ENCODE assay signal across 1 cellular context in the genomic region with DNA sequence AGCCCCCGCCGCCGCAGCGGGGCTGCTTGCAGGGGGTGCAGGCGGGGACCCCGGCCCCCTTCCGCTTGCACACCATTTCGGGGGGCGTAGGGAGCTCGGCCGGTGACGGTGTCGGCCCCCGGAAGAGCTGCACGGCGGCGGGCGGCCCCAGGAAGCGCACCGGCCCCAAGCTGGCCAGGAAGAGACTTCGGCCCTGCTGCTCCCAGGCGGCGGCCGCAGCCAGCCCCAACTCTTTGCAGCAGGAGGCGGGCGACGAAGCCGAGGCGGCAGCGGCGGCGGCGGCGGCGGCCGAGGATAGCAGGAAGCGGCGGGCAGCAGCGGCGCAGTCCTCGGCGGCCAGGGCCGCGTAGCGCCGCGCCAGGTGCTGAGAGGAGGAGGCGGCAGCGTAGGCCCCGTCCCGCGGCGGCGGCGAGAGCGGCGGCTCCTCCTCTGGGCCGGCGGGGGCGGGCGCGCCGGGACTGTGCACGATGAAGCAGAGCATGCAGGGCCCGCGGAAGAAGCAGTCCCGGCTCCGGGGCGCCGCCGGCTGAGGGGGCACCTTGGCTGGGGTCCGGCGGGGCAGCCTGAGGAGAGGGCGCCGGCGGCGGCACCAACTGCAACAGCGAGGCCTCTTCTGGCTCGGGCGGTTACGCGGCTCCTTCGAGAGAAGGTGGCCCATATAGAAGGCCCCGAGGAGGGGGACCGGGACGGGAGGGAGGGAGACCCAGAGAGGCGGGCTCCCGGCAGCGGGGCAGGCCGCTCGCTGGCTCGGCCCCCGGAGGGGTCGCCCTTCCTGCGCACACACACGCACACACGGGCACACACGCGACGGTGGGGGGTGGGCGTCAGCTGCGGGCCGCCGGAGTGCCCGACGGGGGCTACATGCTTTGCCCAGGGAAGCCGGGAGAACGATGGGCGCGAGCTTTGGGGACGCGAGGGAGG.
A peak's percentile ranks its signal among the peaks of the same experiment; 100 is the strongest.
TF ChIP-seq lines count a peak whose summit lies in the region.

No MANE protein-coding gene starts in this region.

TF ChIP-seq in HepG2, 621 proteins besides CTCF, POLR2A, EP300 and RAD21 (continued from another document and continues in another):
- TF ChIP-seq, protein P1, sequence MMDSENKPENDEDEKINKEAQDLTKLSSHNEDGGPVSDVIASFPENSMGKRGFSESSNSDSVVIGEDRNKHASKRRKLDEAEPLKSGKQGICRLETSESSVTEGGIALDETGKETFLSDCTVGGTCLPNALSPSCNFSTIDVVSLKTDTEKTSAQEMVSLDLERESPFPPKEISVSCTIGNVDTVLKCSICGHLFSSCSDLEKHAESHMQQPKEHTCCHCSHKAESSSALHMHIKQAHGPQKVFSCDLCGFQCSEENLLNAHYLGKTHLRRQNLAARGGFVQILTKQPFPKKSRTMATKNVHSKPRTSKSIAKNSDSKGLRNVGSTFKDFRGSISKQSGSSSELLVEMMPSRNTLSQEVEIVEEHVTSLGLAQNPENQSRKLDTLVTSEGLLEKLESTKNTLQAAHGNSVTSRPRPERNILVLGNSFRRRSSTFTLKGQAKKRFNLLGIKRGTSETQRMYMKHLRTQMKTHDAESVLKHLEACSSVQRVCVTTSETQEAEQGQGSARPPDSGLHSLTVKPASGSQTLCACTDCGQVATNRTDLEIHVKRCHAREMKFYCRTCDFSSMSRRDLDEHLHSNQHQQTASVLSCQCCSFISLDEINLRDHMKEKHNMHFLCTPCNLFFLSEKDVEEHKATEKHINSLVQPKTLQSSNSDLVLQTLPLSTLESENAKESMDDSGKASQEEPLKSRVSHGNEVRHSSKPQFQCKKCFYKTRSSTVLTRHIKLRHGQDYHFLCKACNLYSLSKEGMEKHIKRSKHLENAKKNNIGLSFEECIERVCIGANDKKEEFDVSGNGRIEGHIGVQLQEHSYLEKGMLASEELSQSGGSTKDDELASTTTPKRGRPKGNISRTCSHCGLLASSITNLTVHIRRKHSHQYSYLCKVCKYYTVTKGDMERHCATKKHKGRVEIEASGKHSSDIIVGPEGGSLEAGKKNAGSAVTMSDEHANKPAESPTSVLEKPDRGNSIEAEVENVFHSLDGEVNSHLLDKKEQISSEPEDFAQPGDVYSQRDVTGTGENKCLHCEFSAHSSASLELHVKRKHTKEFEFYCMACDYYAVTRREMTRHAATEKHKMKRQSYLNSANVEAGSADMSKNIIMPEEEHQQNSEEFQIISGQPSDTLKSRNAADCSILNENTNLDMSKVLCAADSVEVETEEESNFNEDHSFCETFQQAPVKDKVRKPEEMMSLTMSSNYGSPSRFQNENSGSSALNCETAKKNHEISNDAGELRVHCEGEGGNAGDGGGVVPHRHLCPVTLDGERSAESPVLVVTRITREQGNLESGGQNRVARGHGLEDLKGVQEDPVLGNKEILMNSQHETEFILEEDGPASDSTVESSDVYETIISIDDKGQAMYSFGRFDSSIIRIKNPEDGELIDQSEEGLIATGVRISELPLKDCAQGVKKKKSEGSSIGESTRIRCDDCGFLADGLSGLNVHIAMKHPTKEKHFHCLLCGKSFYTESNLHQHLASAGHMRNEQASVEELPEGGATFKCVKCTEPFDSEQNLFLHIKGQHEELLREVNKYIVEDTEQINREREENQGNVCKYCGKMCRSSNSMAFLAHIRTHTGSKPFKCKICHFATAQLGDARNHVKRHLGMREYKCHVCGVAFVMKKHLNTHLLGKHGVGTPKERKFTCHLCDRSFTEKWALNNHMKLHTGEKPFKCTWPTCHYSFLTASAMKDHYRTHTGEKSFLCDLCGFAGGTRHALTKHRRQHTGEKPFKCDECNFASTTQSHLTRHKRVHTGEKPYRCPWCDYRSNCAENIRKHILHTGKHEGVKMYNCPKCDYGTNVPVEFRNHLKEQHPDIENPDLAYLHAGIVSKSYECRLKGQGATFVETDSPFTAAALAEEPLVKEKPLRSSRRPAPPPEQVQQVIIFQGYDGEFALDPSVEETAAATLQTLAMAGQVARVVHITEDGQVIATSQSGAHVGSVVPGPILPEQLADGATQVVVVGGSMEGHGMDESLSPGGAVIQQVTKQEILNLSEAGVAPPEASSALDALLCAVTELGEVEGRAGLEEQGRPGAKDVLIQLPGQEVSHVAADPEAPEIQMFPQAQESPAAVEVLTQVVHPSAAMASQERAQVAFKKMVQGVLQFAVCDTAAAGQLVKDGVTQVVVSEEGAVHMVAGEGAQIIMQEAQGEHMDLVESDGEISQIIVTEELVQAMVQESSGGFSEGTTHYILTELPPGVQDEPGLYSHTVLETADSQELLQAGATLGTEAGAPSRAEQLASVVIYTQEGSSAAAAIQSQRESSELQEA (CRISPR knock-in tag; IDR thresholded peaks at IDR 0.05; ENCODE audit: not compliant biosample characterization): no peak
- TF ChIP-seq ZNF629 (CRISPR knock-in tag; conservative IDR thresholded peaks at IDR 0.05) (no peak), ZNF275 (CRISPR knock-in tag; IDR thresholded peaks at IDR 0.05; ENCODE audit: borderline replicate concordance) (no peak), ZNF264 (CRISPR knock-in tag; IDR thresholded peaks at IDR 0.05) (no peak), ZNF335 (CRISPR knock-in tag; IDR thresholded peaks at IDR 0.05) (no peak), FOXA3 (CRISPR knock-in tag; IDR thresholded peaks at IDR 0.05) (no peak), FOXO1 (CRISPR knock-in tag; IDR thresholded peaks at IDR 0.05) (peak; percentile 46; the same call in 1 of the 2 replicates), STAG1 (CRISPR knock-in tag; IDR thresholded peaks at IDR 0.05) (no peak), LBX2 (CRISPR knock-in tag; IDR thresholded peaks at IDR 0.05; ENCODE audit: borderline replicate concordance) (no peak), IRF2 (CRISPR knock-in tag; IDR thresholded peaks at IDR 0.05) (no peak), NFE2L1 (CRISPR knock-in tag; IDR thresholded peaks at IDR 0.05; ENCODE audit: borderline replicate concordance) (no peak), ZNF674 (CRISPR knock-in tag; IDR thresholded peaks at IDR 0.05; ENCODE audit: low read depth) (no peak), ZNF543 (CRISPR knock-in tag; IDR thresholded peaks at IDR 0.05) (0 out of 2 replicates have a peak, but pooled peaks have one; percentile 6), ZBTB4 (CRISPR knock-in tag; IDR thresholded peaks at IDR 0.05; ENCODE audit: borderline replicate concordance) (no peak), PCBP2 (optimal IDR thresholded peaks at IDR 0.05; ENCODE audit: low read depth, low read length, poor library complexity, severe bottlenecking) (no peak), MTF1 (CRISPR knock-in tag; IDR thresholded peaks at IDR 0.05) (no peak), ZKSCAN8 (CRISPR knock-in tag; IDR thresholded peaks at IDR 0.05; ENCODE audit: borderline replicate concordance) (no peak), HNF4A (CRISPR knock-in tag; IDR thresholded peaks at IDR 0.05) (no peak), ZNF136 (CRISPR knock-in tag; IDR thresholded peaks at IDR 0.05; ENCODE audit: low read depth) (peak; percentile 15; the same call in 1 of the 2 replicates), ZNF124 (CRISPR knock-in tag; IDR thresholded peaks at IDR 0.05) (no peak), TMF1 (CRISPR knock-in tag; IDR thresholded peaks at IDR 0.05; ENCODE audit: low read depth) (peak; percentile 58; the same call in 1 of the 2 replicates), ZBTB10 (CRISPR knock-in tag; IDR thresholded peaks at IDR 0.05; ENCODE audit: borderline replicate concordance) (no peak), DMAP1 (CRISPR knock-in tag; IDR thresholded peaks at IDR 0.05) (no peak; the same call in 1 of the 2 replicates), JUN (CRISPR knock-in tag; IDR thresholded peaks at IDR 0.05) (no peak), LCORL (IDR thresholded peaks at IDR 0.05) (no peak), LCORL (CRISPR knock-in tag; IDR thresholded peaks at IDR 0.05) (no peak)
- TF ChIP-seq, protein P2, sequence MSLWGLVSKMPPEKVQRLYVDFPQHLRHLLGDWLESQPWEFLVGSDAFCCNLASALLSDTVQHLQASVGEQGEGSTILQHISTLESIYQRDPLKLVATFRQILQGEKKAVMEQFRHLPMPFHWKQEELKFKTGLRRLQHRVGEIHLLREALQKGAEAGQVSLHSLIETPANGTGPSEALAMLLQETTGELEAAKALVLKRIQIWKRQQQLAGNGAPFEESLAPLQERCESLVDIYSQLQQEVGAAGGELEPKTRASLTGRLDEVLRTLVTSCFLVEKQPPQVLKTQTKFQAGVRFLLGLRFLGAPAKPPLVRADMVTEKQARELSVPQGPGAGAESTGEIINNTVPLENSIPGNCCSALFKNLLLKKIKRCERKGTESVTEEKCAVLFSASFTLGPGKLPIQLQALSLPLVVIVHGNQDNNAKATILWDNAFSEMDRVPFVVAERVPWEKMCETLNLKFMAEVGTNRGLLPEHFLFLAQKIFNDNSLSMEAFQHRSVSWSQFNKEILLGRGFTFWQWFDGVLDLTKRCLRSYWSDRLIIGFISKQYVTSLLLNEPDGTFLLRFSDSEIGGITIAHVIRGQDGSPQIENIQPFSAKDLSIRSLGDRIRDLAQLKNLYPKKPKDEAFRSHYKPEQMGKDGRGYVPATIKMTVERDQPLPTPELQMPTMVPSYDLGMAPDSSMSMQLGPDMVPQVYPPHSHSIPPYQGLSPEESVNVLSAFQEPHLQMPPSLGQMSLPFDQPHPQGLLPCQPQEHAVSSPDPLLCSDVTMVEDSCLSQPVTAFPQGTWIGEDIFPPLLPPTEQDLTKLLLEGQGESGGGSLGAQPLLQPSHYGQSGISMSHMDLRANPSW (CRISPR knock-in tag; IDR thresholded peaks at IDR 0.05; ENCODE audit: borderline replicate concordance): no peak
- TF ChIP-seq, protein P3, sequence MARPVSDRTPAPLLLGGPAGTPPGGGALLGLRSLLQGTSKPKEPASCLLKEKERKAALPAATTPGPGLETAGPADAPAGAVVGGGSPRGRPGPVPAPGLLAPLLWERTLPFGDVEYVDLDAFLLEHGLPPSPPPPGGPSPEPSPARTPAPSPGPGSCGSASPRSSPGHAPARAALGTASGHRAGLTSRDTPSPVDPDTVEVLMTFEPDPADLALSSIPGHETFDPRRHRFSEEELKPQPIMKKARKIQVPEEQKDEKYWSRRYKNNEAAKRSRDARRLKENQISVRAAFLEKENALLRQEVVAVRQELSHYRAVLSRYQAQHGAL (CRISPR knock-in tag; IDR thresholded peaks at IDR 0.05; ENCODE audit: not compliant biosample characterization): no peak
- TF ChIP-seq, protein P4, sequence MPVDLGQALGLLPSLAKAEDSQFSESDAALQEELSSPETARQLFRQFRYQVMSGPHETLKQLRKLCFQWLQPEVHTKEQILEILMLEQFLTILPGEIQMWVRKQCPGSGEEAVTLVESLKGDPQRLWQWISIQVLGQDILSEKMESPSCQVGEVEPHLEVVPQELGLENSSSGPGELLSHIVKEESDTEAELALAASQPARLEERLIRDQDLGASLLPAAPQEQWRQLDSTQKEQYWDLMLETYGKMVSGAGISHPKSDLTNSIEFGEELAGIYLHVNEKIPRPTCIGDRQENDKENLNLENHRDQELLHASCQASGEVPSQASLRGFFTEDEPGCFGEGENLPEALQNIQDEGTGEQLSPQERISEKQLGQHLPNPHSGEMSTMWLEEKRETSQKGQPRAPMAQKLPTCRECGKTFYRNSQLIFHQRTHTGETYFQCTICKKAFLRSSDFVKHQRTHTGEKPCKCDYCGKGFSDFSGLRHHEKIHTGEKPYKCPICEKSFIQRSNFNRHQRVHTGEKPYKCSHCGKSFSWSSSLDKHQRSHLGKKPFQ (CRISPR knock-in tag; IDR thresholded peaks at IDR 0.05; ENCODE audit: insufficient replicate concordance): no peak
